ENCODE assay signal across 20 cellular contexts in genomic region chr2:196500686-196501431, GRCh38.
A peak's percentile ranks its signal among the peaks of the same experiment; 100 is the strongest.
DNase-seq lines count a peak whose midpoint lies in the region; ATAC-seq, FAIRE-seq and TF ChIP-seq lines count a peak whose summit lies in the region.
"Had no signal": no experiment of that assay in that cellular context is flagged by ENCODE, and none has a peak within 500 bp of the region (broad histone marks: within the 10 kb centered on the region; RNA-seq: fewer than 3 reads in every experiment).

No MANE protein-coding gene starts in this region.

- no peaks in the 10 kb centered on the region for H3K36me3 Mint-ChIP-seq in MCF 10A (ENCODE audit: insufficient read depth, unreplicated experiment)
- H3K36me3 Mint-ChIP-seq: CD8-positive, alpha-beta T cell had no signal

- no peak overlapping the region for H3K4me3 ChIP-seq in breast epithelium
- H3K4me3 ChIP-seq: prostate gland had no signal

- no peak for FAIRE-seq in urothelium cell line (lab: Jason Lieb, UNC)
- FAIRE-seq: TTC549 had no signal

- H3K27ac ChIP-seq in breast epithelium (no peak overlapping the region), foreskin keratinocyte (no peak overlapping the region)
- H3K27ac ChIP-seq: HL-60, prostate gland had no signal

- peaks cover 0 to 8% of the 10 kb centered on the region in 2 donors for H3K9me3 ChIP-seq in breast epithelium
- H3K9me3 ChIP-seq: prostate gland had no signal

- no peaks in the 10 kb centered on the region for H3K9me3 Mint-ChIP-seq in MCF 10A (ENCODE audit: unreplicated experiment)

- BruUV-seq in MCF 10A (replicated peaks; lab: Mats Ljungman, UMichigan): no TSS peak

- no peak overlapping the region for H3K4me3 Mint-ChIP-seq in MCF 10A (ENCODE audit: unreplicated experiment)
- H3K4me3 Mint-ChIP-seq: activated CD8-positive, alpha-beta T cell treated with anti-CD3 and anti-CD28 coated beads for 36 hours; activated naive CD8-positive, alpha-beta T cell treated with anti-CD3 and anti-CD28 coated beads, Interleukin-2, amount 50 U/mL, for 24 hours; activated T-cell treated with anti-CD3 and anti-CD28 coated beads, Interleukin-2, amount 50 U/mL, for 72 hours; CD8-positive, alpha-beta T cell; natural killer cell had no signal

- POLR2A ChIA-PET in MCF 10A (lab: Yijun Ruan, JAX): no interaction called here

- TF ChIP-seq CTCF in MCF 10A (IDR thresholded peaks at IDR 0.05; ENCODE audit: unreplicated experiment): no peak
- no peak for TF ChIP-seq CTCF in breast epithelium (IDR thresholded peaks at IDR 0.05)
- TF ChIP-seq CTCF in foreskin keratinocyte (conservative IDR thresholded peaks at IDR 0.05): no peak

- CTCF ChIA-PET in MCF 10A (lab: Yijun Ruan, JAX): no interaction called here

- no peaks in the 10 kb centered on the region for H3K27me3 Mint-ChIP-seq in MCF 10A (ENCODE audit: insufficient read depth, unreplicated experiment)

- H3K4me1 ChIP-seq in breast epithelium (no peaks in the 10 kb centered on the region), foreskin keratinocyte (no peaks in the 10 kb centered on the region)
- H3K4me1 ChIP-seq: prostate gland had no signal

- intact Hi-C loops in MCF 10A (cut with micrococcal nuclease) (no loop called here), breast epithelium (cut with DNase I; ENCODE audit: low total_unique reads) (no loop called here)

- ATAC-seq in foreskin keratinocyte: peak; percentile 75
- ATAC-seq in activated CD4-positive, CD25-positive, alpha-beta regulatory T cell treated with anti-CD3 and anti-CD28 coated beads, Interleukin-2, amount 50 U/mL, for 24 hours: no peak
- ATAC-seq: activated CD8-positive, alpha-beta T cell treated with anti-CD3 and anti-CD28 coated beads for 36 hours; activated naive CD8-positive, alpha-beta T cell treated with anti-CD3 and anti-CD28 coated beads, Interleukin-2, amount 50 U/mL, for 24 hours; activated T-cell treated with anti-CD3 and anti-CD28 coated beads, Interleukin-2, amount 50 U/mL, for 72 hours; CD8-positive, alpha-beta T cell; natural killer cell; stimulated activated naive CD8-positive, alpha-beta T cell treated with anti-CD3 and anti-CD28 coated beads, Interleukin-15, Interleukin-2, amounts not matched to agents 100 U/mL and 50 U/mL, for 24 hours had no signal

- DNase-seq in MCF 10A (ENCODE audit: unreplicated experiment): peak; percentile 18
- no peak for DNase-seq in breast epithelium (ENCODE audit: low spot score in 2 of 2)
- DNase-seq in RPMI7951 (ENCODE audit: low read depth): peak; percentile 85
- peak in 1 of 2 donors; percentile 43 for DNase-seq in foreskin keratinocyte
- peak; percentile 21 for DNase-seq in urothelium cell line (ENCODE audit: low spot score)
- DNase-seq in activated CD4-positive, CD25-positive, alpha-beta regulatory T cell treated with anti-CD3 and anti-CD28 coated beads, Interleukin-2, amount 50 U/mL, for 72 hours: no peak
- DNase-seq in NCI-H2227 (lab: John Stamatoyannopoulos, UW; ENCODE audit: unreplicated experiment): no peak
- DNase-seq: ACHN; activated CD8-positive, alpha-beta T cell treated with anti-CD3 and anti-CD28 coated beads for 36 hours; activated naive CD8-positive, alpha-beta T cell treated with anti-CD3 and anti-CD28 coated beads, Interleukin-2, amount 50 U/mL, for 24 hours; activated T-cell treated with anti-CD3 and anti-CD28 coated beads, Interleukin-2, amount 50 U/mL, for 72 hours; CD8-positive, alpha-beta T cell; cerebellar nuclear complex; Karpas-422; natural killer cell; stimulated activated naive CD8-positive, alpha-beta T cell treated with anti-CD3 and anti-CD28 coated beads, Interleukin-15, Interleukin-2, amounts not matched to agents 100 U/mL and 50 U/mL, for 24 hours had no signal

- no peaks in the 10 kb centered on the region for H3K27me3 ChIP-seq in breast epithelium
- no peaks in the 10 kb centered on the region for H3K27me3 ChIP-seq in foreskin keratinocyte

- no peaks in the 10 kb centered on the region for H3K36me3 ChIP-seq in breast epithelium
- H3K36me3 ChIP-seq: prostate gland had no signal

- peaks cover 6% of the 10 kb centered on the region for H3K4me1 Mint-ChIP-seq in MCF 10A (ENCODE audit: insufficient read depth, unreplicated experiment)
- H3K4me1 Mint-ChIP-seq: activated naive CD8-positive, alpha-beta T cell treated with anti-CD3 and anti-CD28 coated beads, Interleukin-2, amount 50 U/mL, for 24 hours; natural killer cell had no signal

- no peak overlapping the region for H3K27ac Mint-ChIP-seq in MCF 10A (ENCODE audit: low read depth, unreplicated experiment)
- H3K27ac Mint-ChIP-seq: activated CD8-positive, alpha-beta T cell treated with anti-CD3 and anti-CD28 coated beads for 36 hours; activated naive CD8-positive, alpha-beta T cell treated with anti-CD3 and anti-CD28 coated beads, Interleukin-2, amount 50 U/mL, for 24 hours; activated T-cell treated with anti-CD3 and anti-CD28 coated beads, Interleukin-2, amount 50 U/mL, for 72 hours; CD8-positive, alpha-beta T cell; natural killer cell had no signal

- no peak for TF ChIP-seq POLR2A in breast epithelium (IDR thresholded peaks at IDR 0.05)

Comparison
In these comparisons a context has a peak if more than half of its experiments do, and no peak if none do; other contexts are left out.
1. DNase-seq: peak in MCF 10A (single experiment), RPMI7951 (single experiment) and urothelium cell line (single experiment); none in breast epithelium (0 of 2), activated CD4-positive, CD25-positive, alpha-beta regulatory T cell treated with anti-CD3 and anti-CD28 coated beads, Interleukin-2, amount 50 U/mL, for 72 hours (single experiment) and NCI-H2227 (single experiment).